Comparison of ENCODE assay signal across 8 cellular contexts in the genomic region with DNA sequence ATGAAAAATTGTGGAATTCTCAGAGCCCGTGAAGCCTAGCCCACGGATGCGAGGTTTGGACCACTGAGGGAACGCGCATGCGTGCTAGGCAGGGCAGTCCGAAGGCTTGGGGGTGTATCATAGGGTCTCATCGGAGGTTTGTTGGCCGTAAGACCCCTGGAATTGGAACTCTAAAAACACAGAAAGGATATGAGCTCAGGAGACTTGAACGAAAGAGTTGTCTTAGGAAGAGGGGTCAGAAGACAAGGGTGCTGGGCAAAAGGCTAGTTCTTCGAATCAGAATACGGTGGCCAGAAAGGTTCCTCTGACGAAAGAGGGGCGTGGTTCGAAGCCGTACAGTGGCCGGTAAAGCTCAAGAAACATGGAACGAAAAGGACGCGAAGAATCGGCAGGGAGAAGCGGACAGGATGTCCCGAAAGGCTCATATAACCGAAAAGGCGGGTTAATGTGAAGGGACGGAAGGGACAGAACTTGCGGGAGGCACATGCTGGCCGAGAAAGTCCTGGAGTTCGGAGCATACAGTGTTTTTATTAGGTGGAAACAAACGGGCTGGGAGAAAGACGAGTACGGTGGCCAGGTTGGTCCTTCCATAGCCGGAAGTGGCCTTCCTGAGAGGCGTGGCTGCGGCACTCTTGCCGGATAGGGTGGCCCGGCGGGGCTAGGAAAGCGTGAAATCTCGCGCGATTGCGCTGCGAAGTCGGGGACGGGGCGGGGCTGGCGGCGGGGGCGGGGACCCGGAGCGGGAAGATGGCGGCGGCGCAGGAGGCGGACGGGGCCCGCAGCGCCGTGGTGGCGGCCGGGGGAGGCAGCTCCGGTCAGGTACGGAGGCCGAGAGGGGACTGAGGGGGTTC. TPM values are rescaled to one million over a fixed set of nuclear protein-coding genes. Genes with fewer than 3 reads are reported as not detected.
DNase-seq lines count a peak whose midpoint lies in the region; ATAC-seq and TF ChIP-seq lines count a peak whose summit lies in the region.

A gene with protein sequence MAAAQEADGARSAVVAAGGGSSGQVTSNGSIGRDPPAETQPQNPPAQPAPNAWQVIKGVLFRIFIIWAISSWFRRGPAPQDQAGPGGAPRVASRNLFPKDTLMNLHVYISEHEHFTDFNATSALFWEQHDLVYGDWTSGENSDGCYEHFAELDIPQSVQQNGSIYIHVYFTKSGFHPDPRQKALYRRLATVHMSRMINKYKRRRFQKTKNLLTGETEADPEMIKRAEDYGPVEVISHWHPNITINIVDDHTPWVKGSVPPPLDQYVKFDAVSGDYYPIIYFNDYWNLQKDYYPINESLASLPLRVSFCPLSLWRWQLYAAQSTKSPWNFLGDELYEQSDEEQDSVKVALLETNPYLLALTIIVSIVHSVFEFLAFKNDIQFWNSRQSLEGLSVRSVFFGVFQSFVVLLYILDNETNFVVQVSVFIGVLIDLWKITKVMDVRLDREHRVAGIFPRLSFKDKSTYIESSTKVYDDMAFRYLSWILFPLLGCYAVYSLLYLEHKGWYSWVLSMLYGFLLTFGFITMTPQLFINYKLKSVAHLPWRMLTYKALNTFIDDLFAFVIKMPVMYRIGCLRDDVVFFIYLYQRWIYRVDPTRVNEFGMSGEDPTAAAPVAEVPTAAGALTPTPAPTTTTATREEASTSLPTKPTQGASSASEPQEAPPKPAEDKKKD (plus strand): TSS at position 732 of the 851 bp plus-strand sequence. CDS start 16 bp downstream, at position 748.

- peak within 1 kb of the TSS; percentile 88 for H3K27ac ChIP-seq in KOPT-K1 (ENCODE audit: low read depth, low read length, poor library complexity, severe bottlenecking)
- peak within 1 kb of the TSS; percentile 87 to 97 (median 94) for H3K27ac ChIP-seq in Peyer's patch
- peak within 1 kb of the TSS; percentile 93 for H3K27ac ChIP-seq in muscle layer of colon (ENCODE audit: low read depth, low read length)

- peak in 2 of 6 experiments; percentile 5 to 24 for TF ChIP-seq CTCF in Peyer's patch (IDR thresholded peaks at IDR 0.05)

- H3K36me3 ChIP-seq in KOPT-K1 (ENCODE audit: insufficient read depth, low read length) (peaks cover 2% of the 10 kb centered on the region; the same call in 1 of the 2 replicates), Peyer's patch (peaks cover 0 to 7% (median 0%) of the 10 kb centered on the region in 3 donors), muscle layer of colon (ENCODE audit: insufficient read depth, low read length) (no peaks in the 10 kb centered on the region)

- DNase-seq in DMS79 treated with DMSO at 0.1 percent for 48 hours (lab: John Stamatoyannopoulos, UW) (peak; percentile 94), Peyer's patch (peak; percentile 95 to 98 (median 97))
- peak; percentile 96 to 97 for DNase-seq in activated T-cell treated with anti-CD3 and anti-CD28 coated beads, Interleukin-2, amount 50 U/mL, for 48 hours
- peak; percentile 91 for DNase-seq in stimulated activated CD8-positive, alpha-beta memory T cell treated with anti-CD3 and anti-CD28 coated beads, Interleukin-7, amount 100 ng/mL, for 1 hour (ENCODE audit: low read depth in 2 of 2)

- peak within 1 kb of the TSS; percentile 98 for H3K9ac ChIP-seq in muscle layer of colon (ENCODE audit: low read length)

- H3K4me1 ChIP-seq in Peyer's patch (peaks cover 0 to 32% (median 15%) of the 10 kb centered on the region in 4 donors), muscle layer of colon (ENCODE audit: insufficient read depth, low read length) (peaks cover 41% of the 10 kb centered on the region)

- H3K4me3 ChIP-seq in Peyer's patch = peak within 1 kb of the TSS; percentile 86 to 99 (median 91)
- H3K4me3 ChIP-seq in muscle layer of colon (ENCODE audit: low read depth in 1 of 2, low read length in 2 of 2) = peak within 1 kb of the TSS; percentile 90 to 98

- no peaks in the 10 kb centered on the region for H3K27me3 ChIP-seq in Peyer's patch
- no peaks in the 10 kb centered on the region for H3K27me3 ChIP-seq in muscle layer of colon (ENCODE audit: control insufficient read depth in 1 of 2, insufficient read depth in 2 of 2, low read length in 2 of 2)

- H3K9me3 ChIP-seq in KOPT-K1 (ENCODE audit: insufficient read depth, low read length, poor library complexity, severe bottlenecking) = no peaks in the 10 kb centered on the region
- H3K9me3 ChIP-seq in Peyer's patch = no peaks in the 10 kb centered on the region
- H3K9me3 ChIP-seq in muscle layer of colon (ENCODE audit: low read length) = no peaks in the 10 kb centered on the region

- peak; percentile 65 to 69 for TF ChIP-seq POLR2A in Peyer's patch (IDR thresholded peaks at IDR 0.05)

- ATAC-seq in GM21825 (IDR thresholded peaks at IDR 0.05; ENCODE audit: unreplicated experiment) = peak; percentile 67
- peak; percentile 93 for ATAC-seq in esophagus mucosa

RNA-seq across cellular contexts. Expression of the gene that starts here (rescaled TPM):
- 100 to 1,000 TPM in 3 of 4 donors, 10 to 100 TPM in 1; 95.7 to 156 (median 125) TPM for total RNA-seq in Peyer's patch
- 69.9 TPM for total RNA-seq in esophagus mucosa

Comparison
In these comparisons a context has a peak if more than half of its experiments do, and no peak if none do; other contexts are left out.
1. Peak in every context shown above with its lines: DNase-seq, ATAC-seq, H3K4me3 ChIP-seq and H3K27ac ChIP-seq.